ENCODE assay signal across 8 cellular contexts in the genomic region with DNA sequence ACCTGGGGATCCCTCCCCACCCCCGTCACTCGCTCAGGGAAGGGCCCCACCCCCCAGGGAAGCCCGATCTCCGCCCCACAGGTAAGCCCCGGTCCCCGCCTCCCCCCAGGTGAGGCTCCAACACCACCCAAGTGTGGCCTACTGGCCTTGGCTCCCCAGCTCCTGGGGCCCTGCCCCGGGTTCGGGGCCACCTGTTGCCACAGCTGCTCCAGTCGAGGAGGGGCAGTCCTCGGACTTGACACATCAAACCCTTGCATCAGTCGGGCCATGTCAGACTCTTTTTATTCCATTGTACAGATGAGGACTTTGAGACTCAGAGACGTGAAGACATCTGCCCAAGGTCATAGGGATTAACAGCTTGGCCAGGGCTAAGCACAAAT. TPM values are rescaled to one million over a fixed set of nuclear protein-coding genes. Genes with fewer than 3 reads are reported as not detected.
DNase-seq lines count a peak whose midpoint lies in the region; ATAC-seq and TF ChIP-seq lines count a peak whose summit lies in the region.

No MANE protein-coding gene starts in this region.

- DNase-seq in activated CD8-positive, alpha-beta memory T cell treated with anti-CD3 and anti-CD28 coated beads, Interleukin-2, amount 50 U/mL, for 4 hours, result peak; percentile 40
- no peak for DNase-seq in activated CD8-positive, alpha-beta memory T cell treated with anti-CD3 and anti-CD28 coated beads, Interleukin-2, amount 50 U/mL, for 48 hours
- DNase-seq in activated naive CD4-positive, alpha-beta T cell treated with anti-CD3 and anti-CD28 coated beads, Interleukin-2, amount 50 U/mL, for 16 hours, result peak; percentile 40
- DNase-seq in right atrium auricular region (ENCODE audit: low spot score) (no peak), smooth muscle cell (lab: John Stamatoyannopoulos, UW; ENCODE audit: unreplicated experiment) (no peak), NCI-H2227 treated with DMSO at 0.1 percent for 48 hours (lab: John Stamatoyannopoulos, UW) (no peak)

- H3K4me3 ChIP-seq in Loucy (ENCODE audit: low read length, poor library complexity, severe bottlenecking) (peak overlapping the region; percentile 83), right atrium auricular region (peak overlapping the region; percentile 78 to 79), smooth muscle cell (peak overlapping the region; percentile 95)

- H4K20me1 ChIP-seq in Loucy (ENCODE audit: insufficient read depth, low read length, poor library complexity, severe bottlenecking), result no peaks in the 10 kb centered on the region
- no peaks in the 10 kb centered on the region for H4K20me1 ChIP-seq in smooth muscle cell (ENCODE audit: low read depth)

- H3F3A ChIP-seq in Loucy (ENCODE audit: low read depth) (no peaks in the 10 kb centered on the region), smooth muscle cell (ENCODE audit: low read depth) (no peaks in the 10 kb centered on the region)

- no peak for TF ChIP-seq CTCF in Loucy (conservative IDR thresholded peaks at IDR 0.05; ENCODE audit: low read length)
- TF ChIP-seq CTCF in right atrium auricular region (IDR thresholded peaks at IDR 0.05), result no peak
- no peak for TF ChIP-seq CTCF in smooth muscle cell (IDR thresholded peaks at IDR 0.05; ENCODE audit: borderline replicate concordance, insufficient read depth, poor library complexity, severe bottlenecking)

- H3K36me3 ChIP-seq in Loucy (ENCODE audit: insufficient read depth, low read length), result no peaks in the 10 kb centered on the region
- peaks cover 9% of the 10 kb centered on the region for H3K36me3 ChIP-seq in right atrium auricular region
- no peaks in the 10 kb centered on the region for H3K36me3 ChIP-seq in smooth muscle cell (ENCODE audit: low read depth)

- H3K27ac ChIP-seq in right atrium auricular region (peak overlapping the region in 1 of 2 donors; percentile 66), smooth muscle cell (ENCODE audit: low read depth) (no peak overlapping the region)

- H2AFZ ChIP-seq in Loucy (ENCODE audit: low read length), result peak overlapping the region; percentile 55
- peak overlapping the region; percentile 92 for H2AFZ ChIP-seq in smooth muscle cell (ENCODE audit: low read depth)

- H3K4me1 ChIP-seq in Loucy (ENCODE audit: insufficient read depth, low read length, poor library complexity, severe bottlenecking) (peaks cover 25% of the 10 kb centered on the region), right atrium auricular region (peaks cover 0 to 18% of the 10 kb centered on the region in 2 donors), smooth muscle cell (ENCODE audit: low read depth) (peaks cover 8% of the 10 kb centered on the region)

- H3K9ac ChIP-seq in Loucy (ENCODE audit: low read depth, low read length, poor library complexity, severe bottlenecking) (peak overlapping the region; percentile 79), smooth muscle cell (ENCODE audit: low read depth) (peak overlapping the region; percentile 66)

- H3K79me2 ChIP-seq in Loucy (ENCODE audit: insufficient read depth, low read length), result peaks cover 32% of the 10 kb centered on the region
- peaks cover 3% of the 10 kb centered on the region for H3K79me2 ChIP-seq in smooth muscle cell (ENCODE audit: low read depth)

- H3K9me3 ChIP-seq in Loucy (ENCODE audit: insufficient read depth, low read depth, low read length) (no peaks in the 10 kb centered on the region), right atrium auricular region (no peaks in the 10 kb centered on the region), smooth muscle cell (replicated peaks; ENCODE audit: low read depth) (no peaks in the 10 kb centered on the region)

- H3K27me3 ChIP-seq in Loucy (ENCODE audit: insufficient read depth, low read length, poor library complexity, severe bottlenecking) (no peaks in the 10 kb centered on the region), right atrium auricular region (no peaks in the 10 kb centered on the region), smooth muscle cell (ENCODE audit: low read depth) (no peaks in the 10 kb centered on the region)

- WGBS in smooth muscle cell (ENCODE audit: low lambda C conversion rate), result 13% methylated on average over 11 of the region's 12 CpGs

- H3K4me2 ChIP-seq in Loucy (ENCODE audit: low read depth, low read length, poor library complexity, severe bottlenecking), result peak overlapping the region; percentile 80
- peak overlapping the region; percentile 98 for H3K4me2 ChIP-seq in smooth muscle cell

- H3K9me2 ChIP-seq in Loucy (replicated peaks; ENCODE audit: low read depth, low read length), result no peaks in the 10 kb centered on the region

- no peak for ATAC-seq in GM19395 (IDR thresholded peaks at IDR 0.05; ENCODE audit: unreplicated experiment)

RNA-seq across cellular contexts. Expression of a gene that starts 0.5 kb away (rescaled TPM):
- 10 to 100 TPM; 16.1 to 22.6 TPM for total RNA-seq in right atrium auricular region
- 8.0 and 9.5 TPM in 2 replicates for total RNA-seq in smooth muscle cell
- 26.3 and 28.0 TPM in 2 replicates for polyA plus RNA-seq in smooth muscle cell

RNA-seq across cellular contexts. Expression of a gene that starts 0.6 kb away (rescaled TPM):
- total RNA-seq in right atrium auricular region (under 1 TPM; 0.28 to 0.70 TPM), smooth muscle cell (0.72 and 1.2 TPM in 2 replicates)
- polyA plus RNA-seq in smooth muscle cell, result 2.2 and 3.3 TPM in 2 replicates

RNA-seq across cellular contexts. Expression of a gene that starts 29.6 kb away (rescaled TPM):
- not detected for total RNA-seq in right atrium auricular region
- total RNA-seq in smooth muscle cell, result not detected in 2 replicates
- polyA plus RNA-seq in smooth muscle cell, result 2.7 and 2.8 TPM in 2 replicates

RNA-seq across cellular contexts. Expression of a gene that starts 31.7 kb away (rescaled TPM):
- 1 to 10 TPM in 1 of 2 donors, under 1 TPM in 1; 0.47 to 1.1 TPM for total RNA-seq in right atrium auricular region
- total RNA-seq in smooth muscle cell, result 5.2 and 8.9 TPM in 2 replicates
- polyA plus RNA-seq in smooth muscle cell, result 34.3 and 53.9 TPM in 2 replicates

RNA-seq across cellular contexts. Expression of a gene that starts 45.8 kb away (rescaled TPM):
- 10 to 100 TPM; 10.6 to 12.2 TPM for total RNA-seq in right atrium auricular region
- 12.4 and 15.9 TPM in 2 replicates for total RNA-seq in smooth muscle cell
- 27.0 and 30.9 TPM in 2 replicates for polyA plus RNA-seq in smooth muscle cell

Comparison
In these comparisons a context has a peak if more than half of its experiments do, and no peak if none do; other contexts are left out.
1. DNase-seq: peak in activated CD8-positive, alpha-beta memory T cell treated with anti-CD3 and anti-CD28 coated beads, Interleukin-2, amount 50 U/mL, for 4 hours (single experiment) and activated naive CD4-positive, alpha-beta T cell treated with anti-CD3 and anti-CD28 coated beads, Interleukin-2, amount 50 U/mL, for 16 hours (single experiment); none in activated CD8-positive, alpha-beta memory T cell treated with anti-CD3 and anti-CD28 coated beads, Interleukin-2, amount 50 U/mL, for 48 hours (single experiment), right atrium auricular region (single experiment), smooth muscle cell (single experiment) and NCI-H2227 treated with DMSO at 0.1 percent for 48 hours (single experiment).
2. Peak in every context shown above with its lines, with median percentiles within 50 percentile points of each other: H3K4me3 ChIP-seq.